ENCODE assay signal across 26 cellular contexts in the genomic region with DNA sequence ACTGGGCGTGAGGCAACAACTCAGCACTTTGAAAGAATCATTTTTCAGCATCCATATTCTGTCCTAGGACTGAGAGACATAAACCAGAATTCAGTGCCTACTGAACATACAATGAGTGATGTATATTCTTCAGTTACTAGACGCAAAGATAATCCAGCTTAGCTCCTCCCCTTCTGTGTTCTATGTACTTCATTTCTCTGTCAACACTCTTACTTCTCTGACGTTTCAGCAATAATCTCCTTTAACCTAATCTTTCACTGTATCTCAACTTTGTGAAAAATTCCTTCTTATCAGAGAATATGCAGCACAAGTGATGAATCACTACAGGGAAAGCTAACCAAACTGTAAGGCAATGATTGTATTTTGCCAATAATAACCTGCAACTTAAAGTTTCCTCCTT. TPM values are rescaled to one million over a fixed set of nuclear protein-coding genes. Genes with fewer than 3 reads are reported as not detected.
"Had no signal": no experiment of that assay in that cellular context is flagged by ENCODE, and none has a peak within 500 bp of the region (broad histone marks: within the 10 kb centered on the region; RNA-seq: fewer than 3 reads in every experiment).

No MANE protein-coding gene starts in this region.

- H3K27ac ChIP-seq: dorsolateral prefrontal cortex, foreskin keratinocyte, hepatocyte, psoas muscle, sigmoid colon, skin epidermis, testis, tibial nerve, upper lobe of right lung, vagina had no signal

- H3K27me3 ChIP-seq: foreskin keratinocyte, hepatocyte, sigmoid colon, testis, tibial nerve, upper lobe of right lung, vagina had no signal

- H3K4me3 ChIP-seq: dorsolateral prefrontal cortex, hepatocyte, lung, psoas muscle, sigmoid colon, skin epidermis, testis, tibial nerve, upper lobe of right lung, vagina had no signal

- H3K79me2 ChIP-seq: hepatocyte had no signal

- H2AFZ ChIP-seq: hepatocyte had no signal

- H3K36me3 ChIP-seq: sigmoid colon, tibial nerve, upper lobe of right lung, vagina had no signal

- H3K4me2 ChIP-seq: hepatocyte had no signal

- ATAC-seq: foreskin keratinocyte; left colon; left ventricle myocardium superior; psoas muscle; stimulated activated naive B cell treated with anti-CD40 and anti-IgM and Interleukin-4, amounts not matched to agents 10 μg/mL and 1 μg/mL and 100 μg/mL, for 72 hours; stimulated activated naive CD8-positive, alpha-beta T cell treated with anti-CD3 and anti-CD28 coated beads, Interleukin-15, amount 100 ng/mL, for 72 hours; upper lobe of right lung had no signal

- H3K9me3 ChIP-seq: psoas muscle, sigmoid colon, testis, tibial nerve, upper lobe of right lung, vagina had no signal

- DNase-seq: cortex of kidney; dorsolateral prefrontal cortex; effector CD8-positive, alpha-beta T cell; foreskin keratinocyte; left colon; left ventricle myocardium superior; mesenchymal stem cell; midbrain; psoas muscle; retina; sigmoid colon; stimulated activated CD4-positive, alpha-beta T cell treated with anti-CD3 and anti-CD28 coated beads, Interleukin-2, amount 100 ng/mL, for 24 hours; stimulated activated CD4-positive, alpha-beta T cell treated with anti-CD3 and anti-CD28 coated beads, Interleukin-4, amount 100 ng/mL, for 4 hours; stimulated activated naive B cell treated with anti-CD40 and anti-IgM and Interleukin-4, amounts not matched to agents 10 μg/mL and 1 μg/mL and 100 μg/mL, for 72 hours; stimulated activated naive CD8-positive, alpha-beta T cell treated with anti-CD3 and anti-CD28 coated beads, Interleukin-15, amount 100 ng/mL, for 72 hours; testis; upper lobe of right lung had no signal

- H3K4me1 ChIP-seq: foreskin keratinocyte, psoas muscle, sigmoid colon, testis, tibial nerve, upper lobe of right lung, vagina had no signal

RNA-seq across cellular contexts. Expression of gene OR51B5, which starts 2.5 kb away (rescaled TPM):
- total RNA-seq: foreskin keratinocyte, kidney epithelial cell, left colon, left ventricle myocardium superior, psoas muscle, upper lobe of right lung had no signal
- polyA plus RNA-seq: esophagus, foreskin keratinocyte, hepatocyte, psoas muscle, sigmoid colon had no signal

RNA-seq across cellular contexts. Expression of gene OR51B6, which starts 5.5 kb away (rescaled TPM):
- total RNA-seq: foreskin keratinocyte, hepatocyte, kidney epithelial cell, left colon, left ventricle myocardium superior, lung, omental fat pad, psoas muscle, sigmoid colon, subcutaneous adipose tissue, testis, tibial nerve, upper lobe of right lung, vagina had no signal
- polyA plus RNA-seq: esophagus, foreskin keratinocyte, hepatocyte, lung, psoas muscle, sigmoid colon had no signal

RNA-seq across cellular contexts. Expression of gene OR51B2, which starts 21.7 kb away (rescaled TPM):
- total RNA-seq: foreskin keratinocyte, hepatocyte, kidney epithelial cell, left colon, left ventricle myocardium superior, psoas muscle, subcutaneous adipose tissue, upper lobe of right lung, vagina had no signal
- polyA plus RNA-seq: esophagus, foreskin keratinocyte, hepatocyte, lung, psoas muscle, sigmoid colon had no signal

RNA-seq across cellular contexts. Expression of gene OR51M1, which starts 37.8 kb away (rescaled TPM):
- total RNA-seq: foreskin keratinocyte, hepatocyte, kidney epithelial cell, left colon, left ventricle myocardium superior, lung, omental fat pad, psoas muscle, sigmoid colon, subcutaneous adipose tissue, testis, tibial nerve, upper lobe of right lung, vagina had no signal
- polyA plus RNA-seq: esophagus, foreskin keratinocyte, hepatocyte, lung, psoas muscle had no signal

RNA-seq across cellular contexts. Expression of gene OR51B4, which starts 44.1 kb away (rescaled TPM):
- total RNA-seq: foreskin keratinocyte, hepatocyte, kidney epithelial cell, left colon, left ventricle myocardium superior, omental fat pad, psoas muscle, sigmoid colon, subcutaneous adipose tissue, upper lobe of right lung, vagina had no signal
- polyA plus RNA-seq: esophagus, foreskin keratinocyte, hepatocyte, lung, psoas muscle, sigmoid colon had no signal
